ENCODE assay signal across 2 cellular contexts in genomic region chr14:89198544-89199329, GRCh38.
TF ChIP-seq lines count a peak whose summit lies in the region.

No MANE protein-coding gene starts in this region.

TF ChIP-seq in WTC11, 78 proteins besides CTCF, POLR2A, EP300 and RAD21 (continued from another document):
- no peak for TF ChIP-seq SOX15 (CRISPR knock-in tag; IDR thresholded peaks at IDR 0.05)
- no peak for TF ChIP-seq NFE2L1 (CRISPR knock-in tag; IDR thresholded peaks at IDR 0.05)
- TF ChIP-seq, protein P1, sequence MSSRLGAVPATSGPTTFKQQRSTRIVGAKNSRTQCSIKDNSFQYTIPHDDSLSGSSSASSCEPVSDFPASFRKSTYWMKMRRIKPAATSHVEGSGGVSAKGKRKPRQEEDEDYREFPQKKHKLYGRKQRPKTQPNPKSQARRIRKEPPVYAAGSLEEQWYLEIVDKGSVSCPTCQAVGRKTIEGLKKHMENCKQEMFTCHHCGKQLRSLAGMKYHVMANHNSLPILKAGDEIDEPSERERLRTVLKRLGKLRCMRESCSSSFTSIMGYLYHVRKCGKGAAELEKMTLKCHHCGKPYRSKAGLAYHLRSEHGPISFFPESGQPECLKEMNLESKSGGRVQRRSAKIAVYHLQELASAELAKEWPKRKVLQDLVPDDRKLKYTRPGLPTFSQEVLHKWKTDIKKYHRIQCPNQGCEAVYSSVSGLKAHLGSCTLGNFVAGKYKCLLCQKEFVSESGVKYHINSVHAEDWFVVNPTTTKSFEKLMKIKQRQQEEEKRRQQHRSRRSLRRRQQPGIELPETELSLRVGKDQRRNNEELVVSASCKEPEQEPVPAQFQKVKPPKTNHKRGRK (CRISPR knock-in tag; IDR thresholded peaks at IDR 0.05; ENCODE audit: borderline replicate concordance), result no peak
- no peak for TF ChIP-seq ATF2 (CRISPR knock-in tag; IDR thresholded peaks at IDR 0.05; ENCODE audit: borderline replicate concordance, low read depth)
- no peak for TF ChIP-seq NFYB (CRISPR knock-in tag; conservative IDR thresholded peaks at IDR 0.05; ENCODE audit: low read depth)
- TF ChIP-seq ZMAT4 (CRISPR knock-in tag; IDR thresholded peaks at IDR 0.05), result no peak
- TF ChIP-seq ZNF219 (CRISPR knock-in tag; IDR thresholded peaks at IDR 0.05; ENCODE audit: borderline replicate concordance), result no peak

TF ChIP-seq in GM23338, 12 proteins besides CTCF, POLR2A, EP300 and RAD21 (continued from another document):
- TF ChIP-seq, protein P2, sequence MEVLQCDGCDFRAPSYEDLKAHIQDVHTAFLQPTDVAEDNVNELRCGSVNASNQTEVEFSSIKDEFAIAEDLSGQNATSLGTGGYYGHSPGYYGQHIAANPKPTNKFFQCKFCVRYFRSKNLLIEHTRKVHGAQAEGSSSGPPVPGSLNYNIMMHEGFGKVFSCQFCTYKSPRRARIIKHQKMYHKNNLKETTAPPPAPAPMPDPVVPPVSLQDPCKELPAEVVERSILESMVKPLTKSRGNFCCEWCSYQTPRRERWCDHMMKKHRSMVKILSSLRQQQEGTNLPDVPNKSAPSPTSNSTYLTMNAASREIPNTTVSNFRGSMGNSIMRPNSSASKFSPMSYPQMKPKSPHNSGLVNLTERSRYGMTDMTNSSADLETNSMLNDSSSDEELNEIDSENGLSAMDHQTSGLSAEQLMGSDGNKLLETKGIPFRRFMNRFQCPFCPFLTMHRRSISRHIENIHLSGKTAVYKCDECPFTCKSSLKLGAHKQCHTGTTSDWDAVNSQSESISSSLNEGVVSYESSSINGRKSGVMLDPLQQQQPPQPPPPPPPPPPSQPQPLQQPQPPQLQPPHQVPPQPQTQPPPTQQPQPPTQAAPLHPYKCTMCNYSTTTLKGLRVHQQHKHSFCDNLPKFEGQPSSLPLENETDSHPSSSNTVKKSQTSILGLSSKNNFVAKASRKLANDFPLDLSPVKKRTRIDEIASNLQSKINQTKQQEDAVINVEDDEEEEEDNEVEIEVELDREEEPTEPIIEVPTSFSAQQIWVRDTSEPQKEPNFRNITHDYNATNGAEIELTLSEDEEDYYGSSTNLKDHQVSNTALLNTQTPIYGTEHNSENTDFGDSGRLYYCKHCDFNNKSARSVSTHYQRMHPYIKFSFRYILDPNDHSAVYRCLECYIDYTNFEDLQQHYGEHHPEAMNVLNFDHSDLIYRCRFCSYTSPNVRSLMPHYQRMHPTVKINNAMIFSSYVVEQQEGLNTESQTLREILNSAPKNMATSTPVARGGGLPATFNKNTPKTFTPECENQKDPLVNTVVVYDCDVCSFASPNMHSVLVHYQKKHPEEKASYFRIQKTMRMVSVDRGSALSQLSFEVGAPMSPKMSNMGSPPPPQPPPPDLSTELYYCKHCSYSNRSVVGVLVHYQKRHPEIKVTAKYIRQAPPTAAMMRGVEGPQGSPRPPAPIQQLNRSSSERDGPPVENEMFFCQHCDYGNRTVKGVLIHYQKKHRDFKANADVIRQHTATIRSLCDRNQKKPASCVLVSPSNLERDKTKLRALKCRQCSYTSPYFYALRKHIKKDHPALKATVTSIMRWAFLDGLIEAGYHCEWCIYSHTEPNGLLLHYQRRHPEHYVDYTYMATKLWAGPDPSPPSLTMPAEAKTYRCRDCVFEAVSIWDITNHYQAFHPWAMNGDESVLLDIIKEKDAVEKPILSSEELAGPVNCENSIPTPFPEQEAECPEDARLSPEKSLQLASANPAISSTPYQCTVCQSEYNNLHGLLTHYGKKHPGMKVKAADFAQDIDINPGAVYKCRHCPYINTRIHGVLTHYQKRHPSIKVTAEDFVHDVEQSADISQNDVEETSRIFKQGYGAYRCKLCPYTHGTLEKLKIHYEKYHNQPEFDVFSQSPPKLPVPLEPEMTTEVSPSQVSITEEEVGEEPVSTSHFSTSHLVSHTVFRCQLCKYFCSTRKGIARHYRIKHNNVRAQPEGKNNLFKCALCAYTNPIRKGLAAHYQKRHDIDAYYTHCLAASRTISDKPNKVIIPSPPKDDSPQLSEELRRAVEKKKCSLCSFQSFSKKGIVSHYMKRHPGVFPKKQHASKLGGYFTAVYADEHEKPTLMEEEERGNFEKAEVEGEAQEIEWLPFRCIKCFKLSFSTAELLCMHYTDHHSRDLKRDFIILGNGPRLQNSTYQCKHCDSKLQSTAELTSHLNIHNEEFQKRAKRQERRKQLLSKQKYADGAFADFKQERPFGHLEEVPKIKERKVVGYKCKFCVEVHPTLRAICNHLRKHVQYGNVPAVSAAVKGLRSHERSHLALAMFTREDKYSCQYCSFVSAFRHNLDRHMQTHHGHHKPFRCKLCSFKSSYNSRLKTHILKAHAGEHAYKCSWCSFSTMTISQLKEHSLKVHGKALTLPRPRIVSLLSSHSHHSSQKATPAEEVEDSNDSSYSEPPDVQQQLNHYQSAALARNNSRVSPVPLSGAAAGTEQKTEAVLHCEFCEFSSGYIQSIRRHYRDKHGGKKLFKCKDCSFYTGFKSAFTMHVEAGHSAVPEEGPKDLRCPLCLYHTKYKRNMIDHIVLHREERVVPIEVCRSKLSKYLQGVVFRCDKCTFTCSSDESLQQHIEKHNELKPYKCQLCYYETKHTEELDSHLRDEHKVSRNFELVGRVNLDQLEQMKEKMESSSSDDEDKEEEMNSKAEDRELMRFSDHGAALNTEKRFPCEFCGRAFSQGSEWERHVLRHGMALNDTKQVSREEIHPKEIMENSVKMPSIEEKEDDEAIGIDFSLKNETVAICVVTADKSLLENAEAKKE (CRISPR knock-in tag; IDR thresholded peaks at IDR 0.05), result no peak
- TF ChIP-seq CREB1 (CRISPR knock-in tag; IDR thresholded peaks at IDR 0.05; ENCODE audit: low read depth), result no peak
- TF ChIP-seq NANOG (IDR thresholded peaks at IDR 0.05; ENCODE audit: borderline replicate concordance), result no peak
- no peak for TF ChIP-seq ZNF331 (CRISPR knock-in tag; IDR thresholded peaks at IDR 0.05; ENCODE audit: low read depth)
- TF ChIP-seq EZH2 (IDR thresholded peaks at IDR 0.05; ENCODE audit: low read depth, unreplicated experiment), result no peak
- no peak for TF ChIP-seq EZH2phosphoT487 (IDR thresholded peaks at IDR 0.05; ENCODE audit: unreplicated experiment)
- no peak for TF ChIP-seq ZNF114 (CRISPR knock-in tag; IDR thresholded peaks at IDR 0.05)
